In genomic region chr2:167942495-167943081, GRCh38 we compare ENCODE assay signal across 17 cellular contexts.
DNase-seq lines count a peak whose midpoint lies in the region; ATAC-seq lines count a peak whose summit lies in the region.
"Had no signal": no experiment of that assay in that cellular context is flagged by ENCODE, and none has a peak within 500 bp of the region (broad histone marks: within the 10 kb centered on the region; RNA-seq: fewer than 3 reads in every experiment).

No MANE protein-coding gene starts in this region.

- H3K9me3 ChIP-seq in neuronal stem cell (replicated peaks in 1 of 2; ENCODE audit: control insufficient read depth in 2 of 2, insufficient read depth in 1 of 2, low read depth in 1 of 2, low read length in 2 of 2), result peaks cover 0 to 7% of the 10 kb centered on the region in 2 donors
- H3K9me3 ChIP-seq: Caco-2, HAP-1 had no signal

- H3K4me3 ChIP-seq in neuronal stem cell (ENCODE audit: low read length in 2 of 2), result no peak overlapping the region
- H3K4me3 ChIP-seq: GM23248, HAP-1 had no signal

- no peak overlapping the region for H2BK12ac ChIP-seq in neuronal stem cell (ENCODE audit: low read length)

- H3K14ac ChIP-seq in neuronal stem cell (ENCODE audit: low read length), result no peak overlapping the region

- no peaks in the 10 kb centered on the region for H3K4me1 Mint-ChIP-seq in activated CD4-positive, alpha-beta T cell treated with anti-CD3 and anti-CD28 coated beads for 36 hours

- no peak overlapping the region for H4K8ac ChIP-seq in neuronal stem cell (ENCODE audit: low read depth, low read length)

- H3K4me2 ChIP-seq in neuronal stem cell (ENCODE audit: insufficient read depth, low read length, poor library complexity, severe bottlenecking), result no peak overlapping the region

- no peaks in the 10 kb centered on the region for H3K36me3 Mint-ChIP-seq in activated CD4-positive, alpha-beta T cell treated with anti-CD3 and anti-CD28 coated beads for 36 hours (ENCODE audit: low read depth)

- ATAC-seq in activated CD4-positive, alpha-beta T cell treated with anti-CD3 and anti-CD28 coated beads for 36 hours, result no peak

- no peak overlapping the region for H3K27ac Mint-ChIP-seq in activated CD4-positive, alpha-beta T cell treated with anti-CD3 and anti-CD28 coated beads for 36 hours
- H3K27ac Mint-ChIP-seq: CD4-positive, alpha-beta T cell had no signal

- no peaks in the 10 kb centered on the region for H3K36me3 ChIP-seq in neuronal stem cell (replicated peaks in 1 of 2; ENCODE audit: control insufficient read depth in 2 of 2, insufficient read depth in 2 of 2, low read length in 2 of 2)
- H3K36me3 ChIP-seq: HAP-1 had no signal

- no peaks in the 10 kb centered on the region for H3K9me3 Mint-ChIP-seq in activated CD4-positive, alpha-beta T cell treated with anti-CD3 and anti-CD28 coated beads for 36 hours (ENCODE audit: low read depth)
- H3K9me3 Mint-ChIP-seq: CD4-positive, alpha-beta T cell had no signal

- H3K27ac ChIP-seq in neuronal stem cell (replicated peaks; ENCODE audit: low read length), result no peak overlapping the region
- H3K27ac ChIP-seq: C4-2B, GM23248, HL-60 had no signal

- POLR2A ChIA-PET in activated CD4-positive, alpha-beta T cell treated with anti-CD3 and anti-CD28 coated beads for 36 hours (lab: Charles Lee), result no interaction called here

- H4K91ac ChIP-seq in neuronal stem cell (ENCODE audit: low read depth, low read length, poor library complexity), result no peak overlapping the region

- H3K18ac ChIP-seq in neuronal stem cell (ENCODE audit: low read length), result no peak overlapping the region

- no CpG with 5 or more reads among the region's 2 CpGs for WGBS in neuronal stem cell (ENCODE audit: extremely low coverage in 2 of 2, insufficient read length in 2 of 2, insufficient replicate concordance in 1 of 2), 2 donors

- H3K4me1 ChIP-seq in neuronal stem cell (ENCODE audit: control insufficient read depth in 2 of 2, insufficient read depth in 1 of 2, low read depth in 1 of 2, low read length in 2 of 2), result peaks cover 10 to 11% of the 10 kb centered on the region in 2 donors
- H3K4me1 ChIP-seq: Caco-2 had no signal

- H3K79me1 ChIP-seq in neuronal stem cell (ENCODE audit: low read depth, low read length), result no peaks in the 10 kb centered on the region

- no peak overlapping the region for H3K23ac ChIP-seq in neuronal stem cell (ENCODE audit: low read depth, low read length, poor library complexity)

- H3K27me3 Mint-ChIP-seq in activated CD4-positive, alpha-beta T cell treated with anti-CD3 and anti-CD28 coated beads for 36 hours, result peaks cover 6% of the 10 kb centered on the region

- H3K4me3 Mint-ChIP-seq in activated CD4-positive, alpha-beta T cell treated with anti-CD3 and anti-CD28 coated beads for 36 hours, result no peak overlapping the region
- H3K4me3 Mint-ChIP-seq: CD4-positive, alpha-beta T cell had no signal

- no peak overlapping the region for H2BK15ac ChIP-seq in neuronal stem cell (ENCODE audit: low read length)

- no peak overlapping the region for H3K9ac ChIP-seq in neuronal stem cell (ENCODE audit: low read depth, low read length, poor library complexity)
- H3K9ac ChIP-seq: GM23248 had no signal

- H3K4ac ChIP-seq in neuronal stem cell (ENCODE audit: low read length), result no peak overlapping the region

- intact Hi-C loops in activated CD4-positive, alpha-beta T cell treated with anti-CD3 and anti-CD28 coated beads for 36 hours (cut with DNase I, micrococcal nuclease), result no loop called here

- CTCF ChIA-PET in activated CD4-positive, alpha-beta T cell treated with anti-CD3 and anti-CD28 coated beads for 36 hours (lab: Charles Lee), result no interaction called here

- H2BK120ac ChIP-seq in neuronal stem cell (ENCODE audit: low read depth, low read length), result no peak overlapping the region

- peak overlapping the region; percentile 8 for H2AFZ ChIP-seq in neuronal stem cell (ENCODE audit: low read length)
- H2AFZ ChIP-seq: GM23248 had no signal

- no peak overlapping the region for H2BK5ac ChIP-seq in neuronal stem cell (ENCODE audit: low read length)

- no peaks in the 10 kb centered on the region for H3K27me3 ChIP-seq in neuronal stem cell (ENCODE audit: control insufficient read depth in 3 of 3, insufficient read depth in 3 of 3, low read depth in 1 of 3, low read length in 3 of 3)

- DNase-seq in NCI-H82 (lab: John Stamatoyannopoulos, UW) (peak; percentile 82), amniotic epithelial cell (ENCODE audit: low read depth) (peak; percentile 35), neuronal stem cell (ENCODE audit: low spot score) (no peak), NCI-H2081 (lab: John Stamatoyannopoulos, UW) (no peak), epidermal melanocyte (ENCODE audit: insufficient read length, low spot score) (no peak)
- no peak for DNase-seq in activated CD4-positive, alpha-beta T cell treated with anti-CD3 and anti-CD28 coated beads for 36 hours
- DNase-seq: AML-193; Caco-2; CD4-positive, alpha-beta T cell; DMS153; DMS79; GDM1; GM23248; IMR-90 had no signal

- no peak overlapping the region for H2AK5ac ChIP-seq in neuronal stem cell (ENCODE audit: low read depth, low read length)

Comparison
In these comparisons a context has a peak if more than half of its experiments do, and no peak if none do; other contexts are left out.
1. DNase-seq: peak in NCI-H82 (single experiment) and amniotic epithelial cell (single experiment); none in neuronal stem cell (single experiment), NCI-H2081 (0 of 2), epidermal melanocyte (single experiment) and activated CD4-positive, alpha-beta T cell treated with anti-CD3 and anti-CD28 coated beads for 36 hours (single experiment).